ENCODE assay signal across 29 cellular contexts in the genomic region with DNA sequence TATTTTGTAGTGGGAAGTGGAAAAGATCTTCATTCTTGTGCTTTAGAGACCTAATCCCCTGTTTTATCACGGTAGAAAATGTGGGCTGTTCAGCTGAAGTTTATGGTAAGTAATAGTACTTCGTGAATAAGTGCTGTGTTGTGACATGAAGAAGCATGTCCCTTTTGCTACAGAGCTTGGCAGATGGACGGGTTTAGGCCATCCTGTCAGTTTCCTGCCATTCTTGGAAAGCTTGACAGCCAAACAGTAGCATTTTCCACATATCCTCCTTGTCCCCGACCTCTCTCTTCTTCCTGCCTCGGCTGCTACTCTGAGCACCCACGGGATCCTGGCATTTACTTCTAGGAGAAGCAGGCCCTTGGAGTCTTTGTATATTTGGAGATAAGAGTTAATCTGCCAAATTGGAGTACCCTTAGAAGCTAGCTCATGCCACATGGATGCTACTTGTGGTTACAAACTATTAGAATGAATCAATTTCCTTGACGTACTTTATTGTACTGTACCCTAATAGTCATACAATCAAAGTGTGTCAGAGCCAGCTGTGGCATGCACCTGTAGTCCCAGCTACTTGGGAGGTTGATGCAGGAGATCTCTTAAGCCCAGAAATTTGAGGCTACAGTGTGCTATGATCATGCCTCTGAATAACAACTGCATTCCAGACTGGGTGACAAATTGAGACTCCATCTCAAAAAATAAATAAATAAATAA. TPM values are rescaled to one million over a fixed set of nuclear protein-coding genes. Genes with fewer than 3 reads are reported as not detected.
"Had no signal": no experiment of that assay in that cellular context is flagged by ENCODE, and none has a peak within 500 bp of the region (broad histone marks: within the 10 kb centered on the region; RNA-seq: fewer than 3 reads in every experiment).

No MANE protein-coding gene starts in this region.

- H3K4me3 ChIP-seq: adrenal gland had no signal

- H3K9me3 ChIP-seq: adrenal gland had no signal

- DNase-seq: activated B cell treated with CpG ODN at 0.5 μM for 24 hours; activated CD4-positive, alpha-beta memory T cell treated with anti-CD3 and anti-CD28 coated beads for 36 hours; activated CD4-positive, alpha-beta T cell treated with anti-CD3 and anti-CD28 coated beads for 4 hours; activated CD4-positive, alpha-beta T cell treated with anti-CD3 and anti-CD28 coated beads, Interleukin-2, amount 50 U/mL, for 1 hour; activated CD4-positive, CD25-positive, alpha-beta regulatory T cell treated with anti-CD3 and anti-CD28 coated beads, Interleukin-2, amount 50 U/mL, for 72 hours; activated CD8-positive, alpha-beta memory T cell treated with anti-CD3 and anti-CD28 coated beads, Interleukin-2, amount 50 U/mL, for 4 hours; activated gamma-delta T cell treated with Interleukin-2 at 50 U/mL for 16 hours; activated naive CD4-positive, alpha-beta T cell treated with anti-CD3 and anti-CD28 coated beads for 36 hours; activated T-cell treated with anti-CD3 and anti-CD28 coated beads for 4 hours; activated T-cell treated with anti-CD3 and anti-CD28 coated beads, Interleukin-2, amount 50 U/mL, for 4 hours; adrenal gland; central memory CD4-positive, alpha-beta T cell; NCI-H1105; NCI-H1417 treated with DMSO at 0.1 percent for 48 hours; NCI-H187 treated with DMSO at 0.1 percent for 48 hours; NCI-H2081; NCI-H226; NCI-H446 treated with DMSO at 0.1 percent for 48 hours; NCI-H524 treated with DMSO at 0.1 percent for 48 hours; Right ventricle myocardium superior; SW 1271; T-helper 1 cell; T-helper 2 cell; T-helper 9 cell had no signal

- H3K36me3 ChIP-seq: adrenal gland had no signal

- ATAC-seq: activated naive CD4-positive, alpha-beta T cell treated with anti-CD3 and anti-CD28 coated beads, Interleukin-2, amount 50 U/mL, for 72 hours; activated T-cell treated with anti-CD3 and anti-CD28 coated beads, Interleukin-2, amount 50 U/mL, for 4 hours; Panc1 had no signal

- H3K4me1 ChIP-seq: adrenal gland had no signal

- FAIRE-seq: astrocyte had no signal

- H3K27me3 ChIP-seq: adrenal gland had no signal

- H3K27ac ChIP-seq: adrenal gland, VCaP had no signal

RNA-seq across cellular contexts. Expression of gene PNLIPRP3, which starts 39.2 kb away (rescaled TPM):
- total RNA-seq: activated B cell treated with CpG ODN at 0.5 μM for 24 hours; activated CD4-positive, alpha-beta memory T cell treated with anti-CD3 and anti-CD28 coated beads for 36 hours; activated naive CD4-positive, alpha-beta T cell treated with anti-CD3 and anti-CD28 coated beads for 36 hours; activated naive CD4-positive, alpha-beta T cell treated with anti-CD3 and anti-CD28 coated beads, Interleukin-2, amount 50 U/mL, for 72 hours; activated T-cell treated with anti-CD3 and anti-CD28 coated beads, Interleukin-2, amount 50 U/mL, for 4 hours; activated T-helper 1 cell treated with anti-CD3 and anti-CD28 coated beads, Interleukin-12 subunit alpha, Interleukin-12 subunit beta, Interleukin-2, Interleukin-4 antibody, amounts not matched to agents 30 ng/mL and 10 ng/mL and 1 ng/mL, durations not matched to agents 14 hours and 24 hours and 36 hours; astrocyte; Right ventricle myocardium superior had no signal
- polyA plus RNA-seq: adrenal gland had no signal
